In the genomic region with DNA sequence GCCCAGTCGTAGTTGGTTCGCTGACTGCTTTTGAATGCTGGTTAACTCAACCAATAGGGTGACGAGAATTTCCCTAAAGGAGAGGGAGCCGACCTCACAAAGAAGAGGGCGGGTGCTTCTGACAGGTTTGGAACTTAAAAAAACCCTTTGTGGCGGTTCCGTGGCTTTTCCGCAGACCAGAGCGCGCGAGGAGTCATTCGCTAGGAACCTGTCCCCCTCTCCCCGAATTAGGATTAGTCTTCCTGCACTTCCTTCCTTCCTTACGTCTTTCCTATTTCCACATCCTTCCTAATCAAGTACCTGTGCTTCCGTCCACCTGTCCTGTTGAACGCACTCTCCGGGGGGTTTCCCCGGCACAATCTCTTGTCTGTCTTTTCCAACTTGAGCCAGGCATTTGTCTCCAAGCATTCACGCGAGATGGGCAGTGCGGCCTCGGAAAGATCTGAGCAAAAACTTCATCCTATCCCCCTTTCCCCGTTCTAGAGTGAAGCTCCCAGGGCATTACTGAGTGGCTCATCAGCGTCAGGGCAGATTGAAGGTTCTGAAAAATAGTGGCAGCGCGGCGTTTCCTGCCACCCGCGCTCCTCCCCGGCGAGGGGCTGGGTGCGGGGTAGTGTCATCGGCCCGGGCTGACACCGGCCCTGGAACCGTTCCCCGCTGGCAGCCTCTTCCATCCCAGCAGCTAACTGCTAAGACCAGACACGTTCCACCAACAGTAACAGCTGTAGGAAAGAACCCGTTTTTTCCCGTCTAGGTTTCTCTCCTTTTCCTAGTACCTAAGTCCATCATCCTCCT, we compare ENCODE assay signal across 8 cellular contexts.
DNase-seq lines count a peak whose midpoint lies in the region; ATAC-seq and FAIRE-seq lines count a peak whose summit lies in the region.

No MANE protein-coding gene starts in this region.

- peak; percentile 75 for DNase-seq in GM18507 (ENCODE audit: extremely low spot score, insufficient read length, low read depth)
- DNase-seq in NCI-H1930 (lab: John Stamatoyannopoulos, UW), result peak; percentile 79 to 80
- peak; percentile 60 for DNase-seq in T1000 (lab: John Stamatoyannopoulos, UW)
- DNase-seq in astrocyte of the hippocampus (ENCODE audit: low read depth, low spot score), result peak; percentile 97
- DNase-seq in hippocampal formation (lab: John Stamatoyannopoulos, UW), result peak; percentile 82 to 99
- DNase-seq in retina, result peak; percentile 91
- no peak for DNase-seq in cortex of kidney (lab: John Stamatoyannopoulos, UW)

- peak; percentile 83 for ATAC-seq in HG02973 (IDR thresholded peaks at IDR 0.05; ENCODE audit: unreplicated experiment)

- peak; percentile 99 for FAIRE-seq in GM18507 (lab: Jason Lieb, UNC)
